In the genomic region with DNA sequence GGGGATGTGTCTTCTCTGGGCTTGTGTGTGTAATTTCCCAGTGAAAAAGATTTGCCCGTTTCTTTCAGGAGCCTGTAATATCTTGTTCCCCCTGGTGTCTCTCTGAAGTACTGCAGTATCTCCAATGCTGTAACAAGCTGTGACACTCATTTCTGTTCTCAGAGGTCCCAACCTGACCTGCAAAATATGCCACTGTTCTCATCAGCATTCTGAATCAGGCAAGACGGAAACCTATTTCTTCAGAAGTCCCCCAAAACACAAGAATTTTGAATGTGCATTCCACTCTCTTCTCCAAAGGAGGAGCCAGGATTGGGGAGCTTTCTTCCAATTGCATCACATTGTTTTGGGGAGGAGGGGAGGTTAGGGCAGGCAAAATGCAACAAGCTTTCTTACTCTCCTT, we compare ENCODE assay signal across 8 cellular contexts.
A peak's percentile ranks its signal among the peaks of the same experiment; 100 is the strongest.
DNase-seq lines count a peak whose midpoint lies in the region; ATAC-seq and TF ChIP-seq lines count a peak whose summit lies in the region.

No MANE protein-coding gene starts in this region.

- no peak overlapping the region for H3K4me3 Mint-ChIP-seq in progenitor cell of endocrine pancreas (ENCODE audit: low read depth)

- H3K4me1 Mint-ChIP-seq in progenitor cell of endocrine pancreas (ENCODE audit: low read depth) = peaks cover 5% of the 10 kb centered on the region

- no peak overlapping the region for H3K4me3 ChIP-seq in fibroblast of pulmonary artery (replicated peaks; ENCODE audit: low read depth, low read length)

- H3K27me3 Mint-ChIP-seq in progenitor cell of endocrine pancreas = no peaks in the 10 kb centered on the region

- DNase-seq in DMS153 treated with DMSO at 0.1 percent for 48 hours (lab: John Stamatoyannopoulos, UW; ENCODE audit: unreplicated experiment) = peak; percentile 40
- peak; percentile 3 to 44 for DNase-seq in SHP77 (lab: John Stamatoyannopoulos, UW)
- DNase-seq in fibroblast of pulmonary artery (ENCODE audit: low read depth) = peak; percentile 70
- no peak for DNase-seq in progenitor cell of endocrine pancreas (ENCODE audit: low spot score, unreplicated experiment)
- no peak for DNase-seq in DMS79 (lab: John Stamatoyannopoulos, UW)

- H3K9me3 Mint-ChIP-seq in progenitor cell of endocrine pancreas (ENCODE audit: low read depth) = peaks cover 5% of the 10 kb centered on the region

- no peaks in the 10 kb centered on the region for H3K36me3 Mint-ChIP-seq in progenitor cell of endocrine pancreas (ENCODE audit: insufficient read depth)

- ATAC-seq in HG02798 (IDR thresholded peaks at IDR 0.05; ENCODE audit: poor library complexity, unreplicated experiment) (peak; percentile 39), GM18870 (IDR thresholded peaks at IDR 0.05; ENCODE audit: unreplicated experiment) (no peak), HG03378 (IDR thresholded peaks at IDR 0.05; ENCODE audit: unreplicated experiment) (no peak)

- TF ChIP-seq CTCF in fibroblast of pulmonary artery (IDR thresholded peaks at IDR 0.05; ENCODE audit: low read length, missing control alignments) = peak; percentile 87
- TF ChIP-seq CTCF in progenitor cell of endocrine pancreas (IDR thresholded peaks at IDR 0.05; ENCODE audit: unreplicated experiment) = peak; percentile 68

- H3K27ac Mint-ChIP-seq in progenitor cell of endocrine pancreas = no peak overlapping the region

Comparison
In these comparisons a context has a peak if more than half of its experiments do, and no peak if none do; other contexts are left out.
1. DNase-seq: peak in DMS153 treated with DMSO at 0.1 percent for 48 hours (single experiment), SHP77 (2 of 2) and fibroblast of pulmonary artery (single experiment); none in progenitor cell of endocrine pancreas (single experiment) and DMS79 (single experiment).